Comparison of ENCODE assay signal across 24 cellular contexts in the genomic region with DNA sequence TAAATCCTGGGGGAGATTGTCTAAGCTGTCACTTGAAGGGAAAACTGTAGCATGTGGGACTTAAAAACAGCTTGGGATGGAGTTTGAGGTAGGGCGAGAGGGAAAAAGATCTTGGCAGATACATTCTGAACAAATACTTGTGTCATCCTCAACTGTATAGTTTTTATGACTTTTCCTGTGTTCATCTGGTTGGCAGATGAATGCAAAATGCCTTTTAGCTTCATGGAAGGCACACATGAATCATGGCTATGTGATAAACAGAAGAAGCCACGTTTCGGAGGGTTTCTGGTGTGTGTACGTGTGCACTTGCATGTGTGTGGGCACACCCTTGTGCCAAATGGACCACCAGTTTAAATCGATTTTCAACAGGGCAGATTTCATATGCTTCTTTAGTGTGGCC.
"Had no signal": no experiment of that assay in that cellular context is flagged by ENCODE, and none has a peak within 500 bp of the region (broad histone marks: within the 10 kb centered on the region; RNA-seq: fewer than 3 reads in every experiment).

No MANE protein-coding gene starts in this region.

- H3K27me3 ChIP-seq: esophagus muscularis mucosa, neutrophil, pancreas, spleen, testis, upper lobe of right lung had no signal

- H3K36me3 ChIP-seq: esophagus muscularis mucosa, neutrophil, pancreas, spleen, upper lobe of right lung had no signal

- DNase-seq: activated CD4-positive, alpha-beta T cell treated with anti-CD3 and anti-CD28 coated beads, Interleukin-2, amount 10 ng/mL, durations not matched to agents 7 days and 5 days; activated CD8-positive, alpha-beta T cell treated with anti-CD3 and anti-CD28 coated beads, Interleukin-2, amount 10 ng/mL, durations not matched to agents 7 days and 5 days; activated naive CD4-positive, alpha-beta T cell treated with anti-CD3 and anti-CD28 coated beads, Interleukin-2, amount 10 ng/mL, durations not matched to agents 7 days and 5 days; activated T-cell treated with anti-CD3 and anti-CD28 coated beads, Interleukin-2, amount 50 U/mL, for 24 hours; cerebellar nuclear complex; effector CD8-positive, alpha-beta T cell; head of caudate nucleus; immature natural killer cell; left ventricle myocardium superior; pancreas; spleen; stimulated activated CD4-positive, alpha-beta T cell treated with anti-CD3 and anti-CD28 coated beads, Interleukin-4, amount 100 ng/mL, for 4 hours; testis; upper lobe of right lung had no signal

- H3K9me3 ChIP-seq: esophagus muscularis mucosa, neutrophil, pancreas, testis, upper lobe of right lung had no signal

- ATAC-seq: activated CD8-positive, alpha-beta T cell treated with anti-CD3 and anti-CD28 coated beads, Interleukin-2, amount 10 ng/mL, durations not matched to agents 7 days and 5 days; left ventricle myocardium superior; pancreas; sciatic nerve; stimulated activated memory B cell treated with anti-CD40 and anti-IgM and Interleukin-4, amounts not matched to agents 10 μg/mL and 1 μg/mL and 100 μg/mL, for 72 hours; upper lobe of right lung had no signal

- H3K4me3 ChIP-seq: esophagus muscularis mucosa, pancreas, spleen, testis, upper lobe of right lung had no signal

- H3K36me3 Mint-ChIP-seq: activated naive CD4-positive, alpha-beta T cell treated with anti-CD3 and anti-CD28 coated beads, Interleukin-2, amount 10 ng/mL, durations not matched to agents 7 days and 5 days; immature natural killer cell; memory B cell; stimulated activated memory B cell treated with anti-CD40 and anti-IgM and Interleukin-4, amounts not matched to agents 10 μg/mL and 1 μg/mL and 100 μg/mL, for 72 hours had no signal

- H3K27me3 Mint-ChIP-seq: activated naive CD4-positive, alpha-beta T cell treated with anti-CD3 and anti-CD28 coated beads, Interleukin-2, amount 10 ng/mL, durations not matched to agents 7 days and 5 days had no signal

- H3K4me1 ChIP-seq: pancreas, spleen, testis, upper lobe of right lung had no signal

- H3K4me3 Mint-ChIP-seq: activated CD4-positive, alpha-beta T cell treated with anti-CD3 and anti-CD28 coated beads, Interleukin-2, amount 10 ng/mL, durations not matched to agents 7 days and 5 days; activated CD8-positive, alpha-beta T cell treated with anti-CD3 and anti-CD28 coated beads, Interleukin-2, amount 10 ng/mL, durations not matched to agents 7 days and 5 days; activated naive CD4-positive, alpha-beta T cell treated with anti-CD3 and anti-CD28 coated beads, Interleukin-2, amount 10 ng/mL, durations not matched to agents 7 days and 5 days; activated T-cell treated with anti-CD3 and anti-CD28 coated beads, Interleukin-2, amount 50 U/mL, for 24 hours; immature natural killer cell; memory B cell; stimulated activated memory B cell treated with anti-CD40 and anti-IgM and Interleukin-4, amounts not matched to agents 10 μg/mL and 1 μg/mL and 100 μg/mL, for 72 hours; T-helper 1 cell treated with Interleukin-12 subunit alpha and Interleukin-12 subunit beta and Interleukin-4 antibody, amounts not matched to agents 30 μg/mL and 1 μg/mL, for 36 hours had no signal

- FAIRE-seq: astrocyte, bronchial epithelial cell, endothelial cell of umbilical vein had no signal

- H3K9me3 Mint-ChIP-seq: activated CD4-positive, alpha-beta T cell treated with anti-CD3 and anti-CD28 coated beads, Interleukin-2, amount 10 ng/mL, durations not matched to agents 7 days and 5 days; activated naive CD4-positive, alpha-beta T cell treated with anti-CD3 and anti-CD28 coated beads, Interleukin-2, amount 10 ng/mL, durations not matched to agents 7 days and 5 days; immature natural killer cell; memory B cell had no signal

- H3K27ac Mint-ChIP-seq: activated CD4-positive, alpha-beta T cell treated with anti-CD3 and anti-CD28 coated beads, Interleukin-2, amount 10 ng/mL, durations not matched to agents 7 days and 5 days; activated CD8-positive, alpha-beta T cell treated with anti-CD3 and anti-CD28 coated beads, Interleukin-2, amount 10 ng/mL, durations not matched to agents 7 days and 5 days; activated naive CD4-positive, alpha-beta T cell treated with anti-CD3 and anti-CD28 coated beads, Interleukin-2, amount 10 ng/mL, durations not matched to agents 7 days and 5 days; activated T-cell treated with anti-CD3 and anti-CD28 coated beads, Interleukin-2, amount 50 U/mL, for 24 hours; activated T-helper 2 cell treated with anti-CD3 and anti-CD28 coated beads, Interferon-gamma antibody, Interleukin-2, Interleukin-4, amounts not matched to agents 10 μg/mL and 5 μg/mL and 100 μg/mL, durations not matched to agents 14 hours and 24 hours and 36 hours; immature natural killer cell; memory B cell; stimulated activated memory B cell treated with anti-CD40 and anti-IgM and Interleukin-4, amounts not matched to agents 10 μg/mL and 1 μg/mL and 100 μg/mL, for 72 hours; T-helper 1 cell treated with Interleukin-12 subunit alpha and Interleukin-12 subunit beta and Interleukin-4 antibody, amounts not matched to agents 30 μg/mL and 1 μg/mL, for 36 hours had no signal

- H3K4me1 Mint-ChIP-seq: activated CD4-positive, alpha-beta T cell treated with anti-CD3 and anti-CD28 coated beads, Interleukin-2, amount 10 ng/mL, durations not matched to agents 7 days and 5 days; activated naive CD4-positive, alpha-beta T cell treated with anti-CD3 and anti-CD28 coated beads, Interleukin-2, amount 10 ng/mL, durations not matched to agents 7 days and 5 days; immature natural killer cell; memory B cell; stimulated activated memory B cell treated with anti-CD40 and anti-IgM and Interleukin-4, amounts not matched to agents 10 μg/mL and 1 μg/mL and 100 μg/mL, for 72 hours had no signal

- H3K27ac ChIP-seq: esophagus muscularis mucosa, neutrophil, pancreas, spleen, testis, upper lobe of right lung had no signal
